Comparison of ENCODE assay signal across 1 cellular context in the genomic region with DNA sequence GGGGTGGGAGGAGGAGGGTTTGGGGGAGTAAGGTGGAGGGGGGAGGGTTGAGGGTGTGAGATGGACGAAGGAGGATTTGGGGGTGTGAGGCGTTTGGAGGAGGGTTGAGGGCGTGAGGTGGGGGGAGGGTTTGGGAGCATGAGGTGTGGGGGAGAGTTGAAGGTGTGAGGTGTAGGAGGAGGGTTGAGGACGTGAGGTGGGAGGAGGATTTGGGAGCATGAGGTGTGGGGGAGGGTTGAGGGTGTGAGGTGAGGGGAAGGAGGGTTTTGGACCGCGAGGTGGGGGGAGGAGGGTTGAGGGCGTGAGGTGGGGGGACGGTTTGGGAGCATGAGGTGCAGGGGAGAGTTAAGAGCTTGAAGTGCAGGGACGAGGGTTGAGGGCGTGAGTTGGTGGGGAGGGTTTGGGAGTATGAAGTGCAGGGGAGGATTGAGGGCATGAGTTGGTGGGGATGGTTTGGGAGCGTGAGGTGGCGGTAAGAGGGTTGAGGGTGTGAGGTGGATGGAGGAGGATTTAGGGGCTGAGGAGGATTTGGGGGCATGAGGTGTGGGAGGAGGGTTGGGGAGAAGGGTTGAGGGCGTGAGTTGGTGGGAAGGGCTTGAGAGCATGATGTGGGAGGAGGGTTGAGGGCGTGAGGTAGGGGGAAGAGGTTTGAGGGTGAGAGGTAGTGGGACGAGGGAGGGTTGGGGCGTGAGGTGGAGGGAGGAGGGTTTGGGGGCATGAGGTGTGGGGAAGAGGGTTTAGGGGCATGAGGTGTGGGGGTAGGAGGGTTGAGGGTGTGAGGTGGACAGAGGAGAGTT.
TF ChIP-seq lines count a peak whose summit lies in the region.

No MANE protein-coding gene starts in this region.

TF ChIP-seq in neural cell, 6 proteins besides CTCF, POLR2A, EP300 and RAD21:
- TF ChIP-seq EZH2 (IDR thresholded peaks at IDR 0.05; ENCODE audit: borderline replicate concordance, insufficient read depth, low read length, poor library complexity, severe bottlenecking) = no peak
- no peak for TF ChIP-seq SMC3 (conservative IDR thresholded peaks at IDR 0.05; ENCODE audit: poor library complexity)
- no peak for TF ChIP-seq POLR2AphosphoS5 (IDR thresholded peaks at IDR 0.05)
- TF ChIP-seq, protein P1, sequence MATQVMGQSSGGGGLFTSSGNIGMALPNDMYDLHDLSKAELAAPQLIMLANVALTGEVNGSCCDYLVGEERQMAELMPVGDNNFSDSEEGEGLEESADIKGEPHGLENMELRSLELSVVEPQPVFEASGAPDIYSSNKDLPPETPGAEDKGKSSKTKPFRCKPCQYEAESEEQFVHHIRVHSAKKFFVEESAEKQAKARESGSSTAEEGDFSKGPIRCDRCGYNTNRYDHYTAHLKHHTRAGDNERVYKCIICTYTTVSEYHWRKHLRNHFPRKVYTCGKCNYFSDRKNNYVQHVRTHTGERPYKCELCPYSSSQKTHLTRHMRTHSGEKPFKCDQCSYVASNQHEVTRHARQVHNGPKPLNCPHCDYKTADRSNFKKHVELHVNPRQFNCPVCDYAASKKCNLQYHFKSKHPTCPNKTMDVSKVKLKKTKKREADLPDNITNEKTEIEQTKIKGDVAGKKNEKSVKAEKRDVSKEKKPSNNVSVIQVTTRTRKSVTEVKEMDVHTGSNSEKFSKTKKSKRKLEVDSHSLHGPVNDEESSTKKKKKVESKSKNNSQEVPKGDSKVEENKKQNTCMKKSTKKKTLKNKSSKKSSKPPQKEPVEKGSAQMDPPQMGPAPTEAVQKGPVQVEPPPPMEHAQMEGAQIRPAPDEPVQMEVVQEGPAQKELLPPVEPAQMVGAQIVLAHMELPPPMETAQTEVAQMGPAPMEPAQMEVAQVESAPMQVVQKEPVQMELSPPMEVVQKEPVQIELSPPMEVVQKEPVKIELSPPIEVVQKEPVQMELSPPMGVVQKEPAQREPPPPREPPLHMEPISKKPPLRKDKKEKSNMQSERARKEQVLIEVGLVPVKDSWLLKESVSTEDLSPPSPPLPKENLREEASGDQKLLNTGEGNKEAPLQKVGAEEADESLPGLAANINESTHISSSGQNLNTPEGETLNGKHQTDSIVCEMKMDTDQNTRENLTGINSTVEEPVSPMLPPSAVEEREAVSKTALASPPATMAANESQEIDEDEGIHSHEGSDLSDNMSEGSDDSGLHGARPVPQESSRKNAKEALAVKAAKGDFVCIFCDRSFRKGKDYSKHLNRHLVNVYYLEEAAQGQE (IDR thresholded peaks at IDR 0.05; ENCODE audit: borderline replicate concordance) = no peak
- no peak for TF ChIP-seq TAF1 (IDR thresholded peaks at IDR 0.05; ENCODE audit: low read depth)
- no peak for TF ChIP-seq MXI1 (conservative IDR thresholded peaks at IDR 0.05; ENCODE audit: poor library complexity, severe bottlenecking)
